1 cellular context compared by ENCODE assay signal in the genomic region with DNA sequence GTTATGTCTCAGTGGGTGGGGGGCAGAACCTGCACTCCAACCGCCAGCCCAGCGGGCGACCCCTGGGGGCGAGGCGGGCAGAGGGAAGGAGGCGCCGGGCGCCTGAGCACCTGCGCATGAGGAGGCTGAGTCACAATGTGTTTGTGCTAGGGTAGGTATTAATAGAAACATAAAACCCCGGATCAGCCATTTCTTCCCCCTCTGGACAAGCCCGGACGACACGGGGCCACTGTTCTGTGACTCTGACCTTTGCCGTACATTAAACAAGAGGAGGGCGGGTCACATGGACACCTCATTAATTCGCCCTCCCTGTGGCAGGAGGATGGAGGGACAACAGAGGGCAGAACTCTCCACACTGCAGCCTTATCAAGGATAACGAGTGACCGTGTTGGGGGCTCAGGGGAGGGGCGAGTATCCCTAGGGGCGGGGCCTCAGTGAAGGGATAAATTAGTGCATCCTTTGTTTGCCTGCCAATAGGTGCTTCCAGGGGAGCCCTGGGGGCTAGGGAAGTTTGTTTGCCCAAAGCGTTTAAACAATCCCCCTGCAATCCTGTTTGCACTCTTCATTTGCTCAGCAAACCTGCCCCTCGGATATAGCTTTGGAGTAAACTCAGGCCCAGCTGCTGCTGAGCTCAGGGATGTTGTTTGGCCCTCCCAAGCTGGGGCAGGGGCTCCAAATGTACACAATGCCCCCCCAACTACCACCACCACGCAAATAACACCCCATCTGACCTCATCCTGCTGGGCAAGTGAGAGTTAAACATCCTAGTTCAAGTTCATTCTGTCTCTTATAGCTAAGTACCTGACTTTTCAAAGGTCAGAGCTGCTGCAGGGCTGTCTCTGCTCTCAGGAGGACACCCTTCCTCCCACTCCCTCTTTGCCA.
TF ChIP-seq lines count a peak whose summit lies in the region.

No MANE protein-coding gene starts in this region.

TF ChIP-seq in HepG2, 621 proteins besides CTCF, POLR2A, EP300 and RAD21 (continued from another document and continues in another):
- TF ChIP-seq, protein P1, sequence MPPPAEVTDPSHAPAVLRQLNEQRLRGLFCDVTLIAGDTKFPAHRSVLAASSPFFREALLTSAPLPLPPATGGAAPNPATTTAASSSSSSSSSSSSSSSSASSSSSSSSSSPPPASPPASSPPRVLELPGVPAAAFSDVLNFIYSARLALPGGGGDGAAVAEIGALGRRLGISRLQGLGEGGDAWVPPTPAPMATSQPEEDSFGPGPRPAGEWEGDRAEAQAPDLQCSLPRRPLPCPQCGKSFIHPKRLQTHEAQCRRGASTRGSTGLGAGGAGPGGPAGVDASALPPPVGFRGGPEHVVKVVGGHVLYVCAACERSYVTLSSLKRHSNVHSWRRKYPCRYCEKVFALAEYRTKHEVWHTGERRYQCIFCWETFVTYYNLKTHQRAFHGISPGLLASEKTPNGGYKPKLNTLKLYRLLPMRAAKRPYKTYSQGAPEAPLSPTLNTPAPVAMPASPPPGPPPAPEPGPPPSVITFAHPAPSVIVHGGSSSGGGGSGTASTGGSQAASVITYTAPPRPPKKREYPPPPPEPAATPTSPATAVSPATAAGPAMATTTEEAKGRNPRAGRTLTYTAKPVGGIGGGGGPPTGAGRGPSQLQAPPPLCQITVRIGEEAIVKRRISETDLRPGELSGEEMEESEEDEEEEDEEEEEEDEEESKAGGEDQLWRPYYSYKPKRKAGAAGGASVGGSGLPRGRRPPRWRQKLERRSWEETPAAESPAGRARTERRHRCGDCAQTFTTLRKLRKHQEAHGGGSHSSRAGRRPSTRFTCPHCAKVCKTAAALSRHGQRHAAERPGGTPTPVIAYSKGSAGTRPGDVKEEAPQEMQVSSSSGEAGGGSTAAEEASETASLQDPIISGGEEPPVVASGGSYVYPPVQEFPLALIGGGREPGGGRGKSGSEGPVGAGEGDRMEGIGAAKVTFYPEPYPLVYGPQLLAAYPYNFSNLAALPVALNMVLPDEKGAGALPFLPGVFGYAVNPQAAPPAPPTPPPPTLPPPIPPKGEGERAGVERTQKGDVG (CRISPR knock-in tag; IDR thresholded peaks at IDR 0.05; ENCODE audit: borderline replicate concordance) = peak; percentile 68; the same call in 1 of the 2 replicates
- TF ChIP-seq, protein P2, sequence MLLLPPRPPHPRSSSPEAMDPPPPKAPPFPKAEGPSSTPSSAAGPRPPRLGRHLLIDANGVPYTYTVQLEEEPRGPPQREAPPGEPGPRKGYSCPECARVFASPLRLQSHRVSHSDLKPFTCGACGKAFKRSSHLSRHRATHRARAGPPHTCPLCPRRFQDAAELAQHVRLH (CRISPR knock-in tag; IDR thresholded peaks at IDR 0.05; ENCODE audit: borderline replicate concordance, low read depth) = no peak
- TF ChIP-seq, protein P3, sequence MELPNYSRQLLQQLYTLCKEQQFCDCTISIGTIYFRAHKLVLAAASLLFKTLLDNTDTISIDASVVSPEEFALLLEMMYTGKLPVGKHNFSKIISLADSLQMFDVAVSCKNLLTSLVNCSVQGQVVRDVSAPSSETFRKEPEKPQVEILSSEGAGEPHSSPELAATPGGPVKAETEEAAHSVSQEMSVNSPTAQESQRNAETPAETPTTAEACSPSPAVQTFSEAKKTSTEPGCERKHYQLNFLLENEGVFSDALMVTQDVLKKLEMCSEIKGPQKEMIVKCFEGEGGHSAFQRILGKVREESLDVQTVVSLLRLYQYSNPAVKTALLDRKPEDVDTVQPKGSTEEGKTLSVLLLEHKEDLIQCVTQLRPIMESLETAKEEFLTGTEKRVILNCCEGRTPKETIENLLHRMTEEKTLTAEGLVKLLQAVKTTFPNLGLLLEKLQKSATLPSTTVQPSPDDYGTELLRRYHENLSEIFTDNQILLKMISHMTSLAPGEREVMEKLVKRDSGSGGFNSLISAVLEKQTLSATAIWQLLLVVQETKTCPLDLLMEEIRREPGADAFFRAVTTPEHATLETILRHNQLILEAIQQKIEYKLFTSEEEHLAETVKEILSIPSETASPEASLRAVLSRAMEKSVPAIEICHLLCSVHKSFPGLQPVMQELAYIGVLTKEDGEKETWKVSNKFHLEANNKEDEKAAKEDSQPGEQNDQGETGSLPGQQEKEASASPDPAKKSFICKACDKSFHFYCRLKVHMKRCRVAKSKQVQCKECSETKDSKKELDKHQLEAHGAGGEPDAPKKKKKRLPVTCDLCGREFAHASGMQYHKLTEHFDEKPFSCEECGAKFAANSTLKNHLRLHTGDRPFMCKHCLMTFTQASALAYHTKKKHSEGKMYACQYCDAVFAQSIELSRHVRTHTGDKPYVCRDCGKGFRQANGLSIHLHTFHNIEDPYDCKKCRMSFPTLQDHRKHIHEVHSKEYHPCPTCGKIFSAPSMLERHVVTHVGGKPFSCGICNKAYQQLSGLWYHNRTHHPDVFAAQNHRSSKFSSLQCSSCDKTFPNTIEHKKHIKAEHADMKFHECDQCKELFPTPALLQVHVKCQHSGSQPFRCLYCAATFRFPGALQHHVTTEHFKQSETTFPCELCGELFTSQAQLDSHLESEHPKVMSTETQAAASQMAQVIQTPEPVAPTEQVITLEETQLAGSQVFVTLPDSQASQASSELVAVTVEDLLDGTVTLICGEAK (IDR thresholded peaks at IDR 0.05) = no peak
- TF ChIP-seq, protein P3 (CRISPR knock-in tag; IDR thresholded peaks at IDR 0.05) = no peak
- TF ChIP-seq POLR2AphosphoS5 (IDR thresholded peaks at IDR 0.05; ENCODE audit: low read depth, low read length) (no peak), ATM (IDR thresholded peaks at IDR 0.05; ENCODE audit: borderline replicate concordance) (no peak), ZFP62 (CRISPR knock-in tag; IDR thresholded peaks at IDR 0.05) (no peak), HMG20A (CRISPR knock-in tag; IDR thresholded peaks at IDR 0.05; ENCODE audit: borderline replicate concordance) (peak; percentile 83), KDM3A (CRISPR knock-in tag; IDR thresholded peaks at IDR 0.05; ENCODE audit: low read depth) (0 out of 2 replicates have a peak, but pooled peaks have one; percentile 21), MAF1 (CRISPR knock-in tag; IDR thresholded peaks at IDR 0.05; ENCODE audit: borderline replicate concordance) (no peak), TOE1 (CRISPR knock-in tag; IDR thresholded peaks at IDR 0.05) (no peak), ZSCAN22 (CRISPR knock-in tag; IDR thresholded peaks at IDR 0.05) (no peak), ZNF878 (CRISPR knock-in tag; IDR thresholded peaks at IDR 0.05) (no peak), ZNF136 (CRISPR knock-in tag; IDR thresholded peaks at IDR 0.05; ENCODE audit: low read depth) (0 out of 2 replicates have a peak, but pooled peaks have one; percentile 51), ZNF703 (CRISPR knock-in tag; IDR thresholded peaks at IDR 0.05; ENCODE audit: borderline replicate concordance) (peak; percentile 100), ZNF747 (CRISPR knock-in tag; IDR thresholded peaks at IDR 0.05; ENCODE audit: borderline replicate concordance) (no peak), TBL1XR1 (IDR thresholded peaks at IDR 0.05; ENCODE audit: borderline replicate concordance, low read length, partially characterized antibody) (peak; percentile 95), MIXL1 (CRISPR knock-in tag; IDR thresholded peaks at IDR 0.05) (no peak), SP1 (IDR thresholded peaks at IDR 0.05) (no peak), SP1 (CRISPR knock-in tag; IDR thresholded peaks at IDR 0.05) (no peak), ZNF335 (CRISPR knock-in tag; IDR thresholded peaks at IDR 0.05) (no peak)
- TF ChIP-seq, protein P4, sequence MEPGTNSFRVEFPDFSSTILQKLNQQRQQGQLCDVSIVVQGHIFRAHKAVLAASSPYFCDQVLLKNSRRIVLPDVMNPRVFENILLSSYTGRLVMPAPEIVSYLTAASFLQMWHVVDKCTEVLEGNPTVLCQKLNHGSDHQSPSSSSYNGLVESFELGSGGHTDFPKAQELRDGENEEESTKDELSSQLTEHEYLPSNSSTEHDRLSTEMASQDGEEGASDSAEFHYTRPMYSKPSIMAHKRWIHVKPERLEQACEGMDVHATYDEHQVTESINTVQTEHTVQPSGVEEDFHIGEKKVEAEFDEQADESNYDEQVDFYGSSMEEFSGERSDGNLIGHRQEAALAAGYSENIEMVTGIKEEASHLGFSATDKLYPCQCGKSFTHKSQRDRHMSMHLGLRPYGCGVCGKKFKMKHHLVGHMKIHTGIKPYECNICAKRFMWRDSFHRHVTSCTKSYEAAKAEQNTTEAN (CRISPR knock-in tag; conservative IDR thresholded peaks at IDR 0.05) = no peak
- TF ChIP-seq, protein P5, sequence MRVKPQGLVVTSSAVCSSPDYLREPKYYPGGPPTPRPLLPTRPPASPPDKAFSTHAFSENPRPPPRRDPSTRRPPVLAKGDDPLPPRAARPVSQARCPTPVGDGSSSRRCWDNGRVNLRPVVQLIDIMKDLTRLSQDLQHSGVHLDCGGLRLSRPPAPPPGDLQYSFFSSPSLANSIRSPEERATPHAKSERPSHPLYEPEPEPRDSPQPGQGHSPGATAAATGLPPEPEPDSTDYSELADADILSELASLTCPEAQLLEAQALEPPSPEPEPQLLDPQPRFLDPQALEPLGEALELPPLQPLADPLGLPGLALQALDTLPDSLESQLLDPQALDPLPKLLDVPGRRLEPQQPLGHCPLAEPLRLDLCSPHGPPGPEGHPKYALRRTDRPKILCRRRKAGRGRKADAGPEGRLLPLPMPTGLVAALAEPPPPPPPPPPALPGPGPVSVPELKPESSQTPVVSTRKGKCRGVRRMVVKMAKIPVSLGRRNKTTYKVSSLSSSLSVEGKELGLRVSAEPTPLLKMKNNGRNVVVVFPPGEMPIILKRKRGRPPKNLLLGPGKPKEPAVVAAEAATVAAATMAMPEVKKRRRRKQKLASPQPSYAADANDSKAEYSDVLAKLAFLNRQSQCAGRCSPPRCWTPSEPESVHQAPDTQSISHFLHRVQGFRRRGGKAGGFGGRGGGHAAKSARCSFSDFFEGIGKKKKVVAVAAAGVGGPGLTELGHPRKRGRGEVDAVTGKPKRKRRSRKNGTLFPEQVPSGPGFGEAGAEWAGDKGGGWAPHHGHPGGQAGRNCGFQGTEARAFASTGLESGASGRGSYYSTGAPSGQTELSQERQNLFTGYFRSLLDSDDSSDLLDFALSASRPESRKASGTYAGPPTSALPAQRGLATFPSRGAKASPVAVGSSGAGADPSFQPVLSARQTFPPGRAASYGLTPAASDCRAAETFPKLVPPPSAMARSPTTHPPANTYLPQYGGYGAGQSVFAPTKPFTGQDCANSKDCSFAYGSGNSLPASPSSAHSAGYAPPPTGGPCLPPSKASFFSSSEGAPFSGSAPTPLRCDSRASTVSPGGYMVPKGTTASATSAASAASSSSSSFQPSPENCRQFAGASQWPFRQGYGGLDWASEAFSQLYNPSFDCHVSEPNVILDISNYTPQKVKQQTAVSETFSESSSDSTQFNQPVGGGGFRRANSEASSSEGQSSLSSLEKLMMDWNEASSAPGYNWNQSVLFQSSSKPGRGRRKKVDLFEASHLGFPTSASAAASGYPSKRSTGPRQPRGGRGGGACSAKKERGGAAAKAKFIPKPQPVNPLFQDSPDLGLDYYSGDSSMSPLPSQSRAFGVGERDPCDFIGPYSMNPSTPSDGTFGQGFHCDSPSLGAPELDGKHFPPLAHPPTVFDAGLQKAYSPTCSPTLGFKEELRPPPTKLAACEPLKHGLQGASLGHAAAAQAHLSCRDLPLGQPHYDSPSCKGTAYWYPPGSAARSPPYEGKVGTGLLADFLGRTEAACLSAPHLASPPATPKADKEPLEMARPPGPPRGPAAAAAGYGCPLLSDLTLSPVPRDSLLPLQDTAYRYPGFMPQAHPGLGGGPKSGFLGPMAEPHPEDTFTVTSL (CRISPR knock-in tag; IDR thresholded peaks at IDR 0.05; ENCODE audit: borderline replicate concordance) = no peak; the same call in 1 of the 2 replicates
- TF ChIP-seq, protein P6, sequence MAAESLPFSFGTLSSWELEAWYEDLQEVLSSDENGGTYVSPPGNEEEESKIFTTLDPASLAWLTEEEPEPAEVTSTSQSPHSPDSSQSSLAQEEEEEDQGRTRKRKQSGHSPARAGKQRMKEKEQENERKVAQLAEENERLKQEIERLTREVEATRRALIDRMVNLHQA (CRISPR knock-in tag; IDR thresholded peaks at IDR 0.05) = no peak
- TF ChIP-seq, protein P7, sequence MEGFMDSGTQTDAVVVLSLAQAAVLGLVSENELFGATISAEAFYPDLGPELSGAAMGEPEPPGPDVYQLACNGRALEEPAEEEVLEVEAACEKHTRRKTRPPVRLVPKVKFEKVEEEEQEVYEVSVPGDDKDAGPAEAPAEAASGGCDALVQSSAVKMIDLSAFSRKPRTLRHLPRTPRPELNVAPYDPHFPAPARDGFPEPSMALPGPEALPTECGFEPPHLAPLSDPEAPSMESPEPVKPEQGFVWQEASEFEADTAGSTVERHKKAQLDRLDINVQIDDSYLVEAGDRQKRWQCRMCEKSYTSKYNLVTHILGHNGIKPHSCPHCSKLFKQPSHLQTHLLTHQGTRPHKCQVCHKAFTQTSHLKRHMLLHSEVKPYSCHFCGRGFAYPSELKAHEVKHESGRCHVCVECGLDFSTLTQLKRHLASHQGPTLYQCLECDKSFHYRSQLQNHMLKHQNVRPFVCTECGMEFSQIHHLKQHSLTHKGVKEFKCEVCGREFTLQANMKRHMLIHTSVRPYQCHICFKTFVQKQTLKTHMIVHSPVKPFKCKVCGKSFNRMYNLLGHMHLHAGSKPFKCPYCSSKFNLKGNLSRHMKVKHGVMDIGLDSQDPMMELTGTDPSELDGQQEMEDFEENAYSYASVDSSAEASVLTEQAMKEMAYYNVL (CRISPR knock-in tag; IDR thresholded peaks at IDR 0.05; ENCODE audit: borderline replicate concordance) = peak; percentile 77; the same call in 1 of the 2 replicates
